8 cellular contexts compared by ENCODE assay signal in the genomic region with DNA sequence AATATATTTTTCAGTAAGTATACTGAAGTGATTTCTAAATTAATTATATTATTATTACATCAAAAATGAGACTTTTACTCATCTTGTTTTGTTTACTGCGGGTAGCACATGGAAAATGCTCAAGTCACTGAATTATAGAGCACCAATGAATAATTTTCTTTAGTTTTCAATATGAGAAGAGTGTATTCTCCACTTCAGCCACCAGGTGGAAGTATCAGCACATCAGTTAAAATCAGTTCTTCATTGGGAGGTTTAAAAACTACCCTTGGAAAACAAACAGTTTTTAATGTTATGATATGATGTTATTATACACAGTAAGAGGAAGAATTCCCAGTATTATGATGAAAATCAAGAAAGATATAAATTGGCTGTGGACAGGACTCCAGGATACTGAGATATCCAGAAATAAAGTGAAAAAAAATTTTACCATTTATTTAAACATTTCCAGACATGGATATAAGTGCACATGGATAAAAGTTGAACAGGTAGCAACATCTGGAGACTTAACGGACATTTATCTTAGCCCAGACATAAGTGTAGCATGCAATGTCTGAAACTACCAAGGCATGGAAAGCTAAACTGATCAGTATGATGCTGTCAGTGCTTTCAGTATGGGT.
A peak's percentile ranks its signal among the peaks of the same experiment; 100 is the strongest.
DNase-seq lines count a peak whose midpoint lies in the region; ATAC-seq and TF ChIP-seq lines count a peak whose summit lies in the region.

No MANE protein-coding gene starts in this region.

- H3K4me3 Mint-ChIP-seq in endothelial cell (ENCODE audit: unreplicated experiment) (no peak overlapping the region), neural progenitor cell (no peak overlapping the region)

- H3K36me3 ChIP-seq in neural progenitor cell: no peaks in the 10 kb centered on the region

- H4K20me1 ChIP-seq in neural progenitor cell (ENCODE audit: low read depth): no peaks in the 10 kb centered on the region

- H3K36me3 Mint-ChIP-seq in endothelial cell (ENCODE audit: low read depth, unreplicated experiment) (no peaks in the 10 kb centered on the region), neural progenitor cell (no peaks in the 10 kb centered on the region)

- H3K9me3 ChIP-seq in neural progenitor cell (ENCODE audit: low read depth): no peaks in the 10 kb centered on the region

- TF ChIP-seq CTCF in endothelial cell (IDR thresholded peaks at IDR 0.05; ENCODE audit: unreplicated experiment): peak; percentile 98
- peak; percentile 79 for TF ChIP-seq CTCF in neural progenitor cell (IDR thresholded peaks at IDR 0.05)

- H3K9ac ChIP-seq in neural progenitor cell: no peak overlapping the region

- H3K9me3 Mint-ChIP-seq in endothelial cell (ENCODE audit: unreplicated experiment) (no peaks in the 10 kb centered on the region), neural progenitor cell (no peaks in the 10 kb centered on the region)

- no peaks in the 10 kb centered on the region for H3K27me3 ChIP-seq in neural progenitor cell

- H3K79me2 ChIP-seq in neural progenitor cell (ENCODE audit: low read depth): no peaks in the 10 kb centered on the region

- H3K4me1 ChIP-seq in neural progenitor cell: no peaks in the 10 kb centered on the region

- H3K27ac Mint-ChIP-seq in endothelial cell (ENCODE audit: unreplicated experiment) (no peak overlapping the region), neural progenitor cell (no peak overlapping the region)

- no peak overlapping the region for H2AFZ ChIP-seq in neural progenitor cell (replicated peaks)

- no peak overlapping the region for H3K27ac ChIP-seq in neural progenitor cell

- peak; percentile 3 for DNase-seq in activated CD4-positive, alpha-beta T cell treated with anti-CD3 and anti-CD28 coated beads for 48 hours
- no peak for DNase-seq in activated CD4-positive, alpha-beta T cell treated with anti-CD3 and anti-CD28 coated beads for 4 hours
- DNase-seq in HPDE6-E6E7 (ENCODE audit: extremely low spot score): peak; percentile 15
- peak; percentile 63 for DNase-seq in OCI-M1 (lab: John Stamatoyannopoulos, UW)
- DNase-seq in endothelial cell (ENCODE audit: low spot score): peak; percentile 8
- peak; percentile 42 for DNase-seq in neural progenitor cell (ENCODE audit: low spot score)
- no peak for DNase-seq in T-helper 9 cell

- ATAC-seq in GM19452 (IDR thresholded peaks at IDR 0.05; ENCODE audit: unreplicated experiment): no peak

- H3F3A ChIP-seq in neural progenitor cell (ENCODE audit: low read depth): no peaks in the 10 kb centered on the region

- peaks cover 1% of the 10 kb centered on the region for H3K27me3 Mint-ChIP-seq in endothelial cell (ENCODE audit: unreplicated experiment)
- H3K27me3 Mint-ChIP-seq in neural progenitor cell (ENCODE audit: insufficient read depth, low read depth): no peaks in the 10 kb centered on the region

- no peak overlapping the region for H3K4me2 ChIP-seq in neural progenitor cell

- no peaks in the 10 kb centered on the region for H3K4me1 Mint-ChIP-seq in endothelial cell (ENCODE audit: unreplicated experiment)
- peaks cover 22% of the 10 kb centered on the region for H3K4me1 Mint-ChIP-seq in neural progenitor cell

- no peak overlapping the region for H3K4me3 ChIP-seq in neural progenitor cell

Comparison
In these comparisons a context has a peak if more than half of its experiments do, and no peak if none do; other contexts are left out.
1. DNase-seq: peak in activated CD4-positive, alpha-beta T cell treated with anti-CD3 and anti-CD28 coated beads for 48 hours (single experiment), HPDE6-E6E7 (single experiment), OCI-M1 (single experiment), endothelial cell (single experiment) and neural progenitor cell (single experiment); none in activated CD4-positive, alpha-beta T cell treated with anti-CD3 and anti-CD28 coated beads for 4 hours (0 of 2) and T-helper 9 cell (single experiment).